In the genomic region with DNA sequence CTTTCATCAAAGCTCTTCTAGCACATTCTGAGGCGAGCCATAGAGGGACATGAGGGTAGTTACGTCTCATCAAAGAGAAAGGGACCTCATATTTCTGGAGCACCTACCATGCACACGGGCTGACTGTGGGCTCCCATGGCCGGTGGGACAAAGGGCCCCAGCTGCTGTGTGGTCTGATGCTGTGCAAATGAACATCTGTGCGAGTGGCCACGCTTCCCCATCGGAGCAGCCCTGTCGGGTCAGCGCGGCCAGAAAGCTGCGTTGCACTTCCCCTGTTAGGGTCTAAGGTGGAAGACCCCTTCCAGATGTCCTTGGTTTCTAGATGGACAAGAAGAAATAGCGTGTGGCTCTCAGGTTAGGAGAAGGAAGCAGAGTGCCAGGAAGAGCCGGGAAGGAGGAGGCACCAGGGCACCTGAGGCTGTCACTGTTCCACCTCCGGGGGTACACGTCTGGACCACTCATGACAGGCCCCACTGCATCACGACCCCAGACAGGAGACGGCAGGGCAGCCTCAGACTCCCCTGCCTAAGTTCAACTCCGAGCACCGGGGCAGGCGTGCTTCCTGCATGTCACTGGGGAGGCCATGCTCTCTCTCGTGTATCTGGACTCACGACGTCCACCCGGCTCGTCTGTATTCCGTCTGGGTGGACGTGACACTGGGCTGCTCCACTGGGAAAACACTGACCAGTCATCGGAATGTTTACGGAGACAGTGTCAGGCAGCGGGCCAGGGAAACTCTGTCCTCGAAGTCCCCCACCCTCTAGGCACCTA, we compare ENCODE assay signal across 2 cellular contexts.
TF ChIP-seq lines count a peak whose summit lies in the region.

No MANE protein-coding gene starts in this region.

TF ChIP-seq in GM23338, 12 proteins besides CTCF, POLR2A, EP300 and RAD21 (continues in another document):
- TF ChIP-seq, protein P1, sequence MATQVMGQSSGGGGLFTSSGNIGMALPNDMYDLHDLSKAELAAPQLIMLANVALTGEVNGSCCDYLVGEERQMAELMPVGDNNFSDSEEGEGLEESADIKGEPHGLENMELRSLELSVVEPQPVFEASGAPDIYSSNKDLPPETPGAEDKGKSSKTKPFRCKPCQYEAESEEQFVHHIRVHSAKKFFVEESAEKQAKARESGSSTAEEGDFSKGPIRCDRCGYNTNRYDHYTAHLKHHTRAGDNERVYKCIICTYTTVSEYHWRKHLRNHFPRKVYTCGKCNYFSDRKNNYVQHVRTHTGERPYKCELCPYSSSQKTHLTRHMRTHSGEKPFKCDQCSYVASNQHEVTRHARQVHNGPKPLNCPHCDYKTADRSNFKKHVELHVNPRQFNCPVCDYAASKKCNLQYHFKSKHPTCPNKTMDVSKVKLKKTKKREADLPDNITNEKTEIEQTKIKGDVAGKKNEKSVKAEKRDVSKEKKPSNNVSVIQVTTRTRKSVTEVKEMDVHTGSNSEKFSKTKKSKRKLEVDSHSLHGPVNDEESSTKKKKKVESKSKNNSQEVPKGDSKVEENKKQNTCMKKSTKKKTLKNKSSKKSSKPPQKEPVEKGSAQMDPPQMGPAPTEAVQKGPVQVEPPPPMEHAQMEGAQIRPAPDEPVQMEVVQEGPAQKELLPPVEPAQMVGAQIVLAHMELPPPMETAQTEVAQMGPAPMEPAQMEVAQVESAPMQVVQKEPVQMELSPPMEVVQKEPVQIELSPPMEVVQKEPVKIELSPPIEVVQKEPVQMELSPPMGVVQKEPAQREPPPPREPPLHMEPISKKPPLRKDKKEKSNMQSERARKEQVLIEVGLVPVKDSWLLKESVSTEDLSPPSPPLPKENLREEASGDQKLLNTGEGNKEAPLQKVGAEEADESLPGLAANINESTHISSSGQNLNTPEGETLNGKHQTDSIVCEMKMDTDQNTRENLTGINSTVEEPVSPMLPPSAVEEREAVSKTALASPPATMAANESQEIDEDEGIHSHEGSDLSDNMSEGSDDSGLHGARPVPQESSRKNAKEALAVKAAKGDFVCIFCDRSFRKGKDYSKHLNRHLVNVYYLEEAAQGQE (IDR thresholded peaks at IDR 0.05; ENCODE audit: unreplicated experiment), result no peak
- no peak for TF ChIP-seq ZNF331 (CRISPR knock-in tag; IDR thresholded peaks at IDR 0.05; ENCODE audit: low read depth)
- no peak for TF ChIP-seq POLR2AphosphoS5 (IDR thresholded peaks at IDR 0.05; ENCODE audit: low read depth)
- no peak for TF ChIP-seq ETS1 (IDR thresholded peaks at IDR 0.05)
- no peak for TF ChIP-seq ZNF114 (CRISPR knock-in tag; IDR thresholded peaks at IDR 0.05)
- TF ChIP-seq JUNB (IDR thresholded peaks at IDR 0.05; ENCODE audit: unreplicated experiment), result no peak
- TF ChIP-seq NANOG (IDR thresholded peaks at IDR 0.05; ENCODE audit: borderline replicate concordance), result no peak
- TF ChIP-seq STAT1 (IDR thresholded peaks at IDR 0.05; ENCODE audit: unreplicated experiment), result no peak

TF ChIP-seq in HepG2, 621 proteins besides CTCF, POLR2A, EP300 and RAD21 (continues in another document):
- TF ChIP-seq FOXO1 (CRISPR knock-in tag; IDR thresholded peaks at IDR 0.05) (no peak), PHF21A (CRISPR knock-in tag; IDR thresholded peaks at IDR 0.05) (no peak), ZNF850 (CRISPR knock-in tag; conservative IDR thresholded peaks at IDR 0.05) (no peak), FOSL2 (CRISPR knock-in tag; IDR thresholded peaks at IDR 0.05) (no peak), ZBTB38 (CRISPR knock-in tag; IDR thresholded peaks at IDR 0.05) (peak; percentile 48; the same call in 1 of the 2 replicates), HDAC1 (CRISPR knock-in tag; IDR thresholded peaks at IDR 0.05) (no peak), ZNF430 (CRISPR knock-in tag; IDR thresholded peaks at IDR 0.05) (no peak), THAP11 (CRISPR knock-in tag; IDR thresholded peaks at IDR 0.05) (no peak), MEIS1 (CRISPR knock-in tag; IDR thresholded peaks at IDR 0.05; ENCODE audit: borderline replicate concordance) (no peak), PITX1 (CRISPR knock-in tag; IDR thresholded peaks at IDR 0.05) (no peak), LCORL (IDR thresholded peaks at IDR 0.05) (no peak), LCORL (CRISPR knock-in tag; IDR thresholded peaks at IDR 0.05) (no peak), ZNF564 (CRISPR knock-in tag; IDR thresholded peaks at IDR 0.05) (no peak), CSRNP2 (CRISPR knock-in tag; conservative IDR thresholded peaks at IDR 0.05; ENCODE audit: low read depth) (no peak), REPIN1 (CRISPR knock-in tag; IDR thresholded peaks at IDR 0.05; ENCODE audit: borderline replicate concordance, low read depth) (no peak), ZNF224 (CRISPR knock-in tag; IDR thresholded peaks at IDR 0.05) (no peak), ZNF772 (CRISPR knock-in tag; IDR thresholded peaks at IDR 0.05) (no peak), ZBTB7A (CRISPR knock-in tag; IDR thresholded peaks at IDR 0.05) (0 out of 2 replicates have a peak, but pooled peaks have one; percentile 28), ZNF597 (CRISPR knock-in tag; IDR thresholded peaks at IDR 0.05) (no peak), POGZ (CRISPR knock-in tag; IDR thresholded peaks at IDR 0.05) (no peak), ZNF780A (CRISPR knock-in tag; IDR thresholded peaks at IDR 0.05) (no peak), ZNF790 (CRISPR knock-in tag; IDR thresholded peaks at IDR 0.05; ENCODE audit: borderline replicate concordance) (no peak), KAT2B (IDR thresholded peaks at IDR 0.05; ENCODE audit: borderline replicate concordance, low read depth, low read length) (no peak), ZNF234 (CRISPR knock-in tag; conservative IDR thresholded peaks at IDR 0.05) (no peak), TOPORS (CRISPR knock-in tag; IDR thresholded peaks at IDR 0.05) (no peak), AFF4 (CRISPR knock-in tag; IDR thresholded peaks at IDR 0.05) (no peak), TEF (CRISPR knock-in tag; IDR thresholded peaks at IDR 0.05) (no peak), ZNF235 (CRISPR knock-in tag; IDR thresholded peaks at IDR 0.05; ENCODE audit: borderline replicate concordance) (no peak), SALL1 (CRISPR knock-in tag; IDR thresholded peaks at IDR 0.05) (peak; percentile 27; the same call in 1 of the 2 replicates), PRMT3 (CRISPR knock-in tag; IDR thresholded peaks at IDR 0.05; ENCODE audit: borderline replicate concordance, low read depth) (no peak), CREB1 (IDR thresholded peaks at IDR 0.05) (no peak), CREB1 (CRISPR knock-in tag; IDR thresholded peaks at IDR 0.05) (no peak), HNRNPL (IDR thresholded peaks at IDR 0.05; ENCODE audit: low read depth, low read length) (no peak), GLI4 (CRISPR knock-in tag; IDR thresholded peaks at IDR 0.05; ENCODE audit: borderline replicate concordance) (0 out of 2 replicates have a peak, but pooled peaks have one; percentile 25), ZNF367 (CRISPR knock-in tag; IDR thresholded peaks at IDR 0.05; ENCODE audit: borderline replicate concordance) (no peak), ZNF549 (CRISPR knock-in tag; IDR thresholded peaks at IDR 0.05) (no peak), SIX4 (CRISPR knock-in tag; IDR thresholded peaks at IDR 0.05) (no peak), TAF15 (IDR thresholded peaks at IDR 0.05; ENCODE audit: low read depth, low read length, poor library complexity, severe bottlenecking) (no peak), HES4 (CRISPR knock-in tag; IDR thresholded peaks at IDR 0.05; ENCODE audit: borderline replicate concordance) (no peak), SYNCRIP (IDR thresholded peaks at IDR 0.05; ENCODE audit: insufficient read depth, low read depth, low read length) (no peak), ZNF563 (CRISPR knock-in tag; IDR thresholded peaks at IDR 0.05) (no peak), SMAD1 (CRISPR knock-in tag; IDR thresholded peaks at IDR 0.05; ENCODE audit: borderline replicate concordance, low read depth) (no peak), ZNF589 (CRISPR knock-in tag; conservative IDR thresholded peaks at IDR 0.05) (no peak), HNRNPK (IDR thresholded peaks at IDR 0.05; ENCODE audit: low read depth, low read length, poor library complexity, severe bottlenecking) (no peak), ZNF788 (CRISPR knock-in tag; IDR thresholded peaks at IDR 0.05; ENCODE audit: borderline replicate concordance) (no peak; the same call in 1 of the 2 replicates), ZNF83 (CRISPR knock-in tag; IDR thresholded peaks at IDR 0.05; ENCODE audit: borderline replicate concordance) (no peak), ZNF782 (CRISPR knock-in tag; IDR thresholded peaks at IDR 0.05; ENCODE audit: borderline replicate concordance) (no peak)
- TF ChIP-seq, protein P2, sequence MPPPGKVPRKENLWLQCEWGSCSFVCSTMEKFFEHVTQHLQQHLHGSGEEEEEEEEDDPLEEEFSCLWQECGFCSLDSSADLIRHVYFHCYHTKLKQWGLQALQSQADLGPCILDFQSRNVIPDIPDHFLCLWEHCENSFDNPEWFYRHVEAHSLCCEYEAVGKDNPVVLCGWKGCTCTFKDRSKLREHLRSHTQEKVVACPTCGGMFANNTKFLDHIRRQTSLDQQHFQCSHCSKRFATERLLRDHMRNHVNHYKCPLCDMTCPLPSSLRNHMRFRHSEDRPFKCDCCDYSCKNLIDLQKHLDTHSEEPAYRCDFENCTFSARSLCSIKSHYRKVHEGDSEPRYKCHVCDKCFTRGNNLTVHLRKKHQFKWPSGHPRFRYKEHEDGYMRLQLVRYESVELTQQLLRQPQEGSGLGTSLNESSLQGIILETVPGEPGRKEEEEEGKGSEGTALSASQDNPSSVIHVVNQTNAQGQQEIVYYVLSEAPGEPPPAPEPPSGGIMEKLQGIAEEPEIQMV (CRISPR knock-in tag; IDR thresholded peaks at IDR 0.05; ENCODE audit: low read depth), result no peak
- TF ChIP-seq, protein P3, sequence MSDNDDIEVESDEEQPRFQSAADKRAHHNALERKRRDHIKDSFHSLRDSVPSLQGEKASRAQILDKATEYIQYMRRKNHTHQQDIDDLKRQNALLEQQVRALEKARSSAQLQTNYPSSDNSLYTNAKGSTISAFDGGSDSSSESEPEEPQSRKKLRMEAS (IDR thresholded peaks at IDR 0.05), result peak; percentile 57; the same call in 1 of the 2 replicates
